ENCODE assay signal across 1 cellular context in genomic region chr10:125230251-125230650, GRCh38.
TF ChIP-seq lines count a peak whose summit lies in the region.

No MANE protein-coding gene starts in this region.

TF ChIP-seq in A549, 52 proteins besides CTCF, POLR2A, EP300 and RAD21 (continued from another document):
- TF ChIP-seq CEBPB (IDR thresholded peaks at IDR 0.05): no peak
- no peak for TF ChIP-seq POLR2AphosphoS2 (conservative IDR thresholded peaks at IDR 0.05; ENCODE audit: low read length)
- TF ChIP-seq GATA3 (IDR thresholded peaks at IDR 0.05; ENCODE audit: borderline replicate concordance): no peak
- no peak for TF ChIP-seq RNF2 (IDR thresholded peaks at IDR 0.05; ENCODE audit: borderline replicate concordance, low read depth)
- TF ChIP-seq, protein P1, sequence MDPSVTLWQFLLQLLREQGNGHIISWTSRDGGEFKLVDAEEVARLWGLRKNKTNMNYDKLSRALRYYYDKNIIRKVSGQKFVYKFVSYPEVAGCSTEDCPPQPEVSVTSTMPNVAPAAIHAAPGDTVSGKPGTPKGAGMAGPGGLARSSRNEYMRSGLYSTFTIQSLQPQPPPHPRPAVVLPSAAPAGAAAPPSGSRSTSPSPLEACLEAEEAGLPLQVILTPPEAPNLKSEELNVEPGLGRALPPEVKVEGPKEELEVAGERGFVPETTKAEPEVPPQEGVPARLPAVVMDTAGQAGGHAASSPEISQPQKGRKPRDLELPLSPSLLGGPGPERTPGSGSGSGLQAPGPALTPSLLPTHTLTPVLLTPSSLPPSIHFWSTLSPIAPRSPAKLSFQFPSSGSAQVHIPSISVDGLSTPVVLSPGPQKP (IDR thresholded peaks at IDR 0.05; ENCODE audit: low read depth, low read length): no peak
- TF ChIP-seq CBX8 (IDR thresholded peaks at IDR 0.05): no peak
